Comparison of ENCODE assay signal across 1 cellular context in the genomic region with DNA sequence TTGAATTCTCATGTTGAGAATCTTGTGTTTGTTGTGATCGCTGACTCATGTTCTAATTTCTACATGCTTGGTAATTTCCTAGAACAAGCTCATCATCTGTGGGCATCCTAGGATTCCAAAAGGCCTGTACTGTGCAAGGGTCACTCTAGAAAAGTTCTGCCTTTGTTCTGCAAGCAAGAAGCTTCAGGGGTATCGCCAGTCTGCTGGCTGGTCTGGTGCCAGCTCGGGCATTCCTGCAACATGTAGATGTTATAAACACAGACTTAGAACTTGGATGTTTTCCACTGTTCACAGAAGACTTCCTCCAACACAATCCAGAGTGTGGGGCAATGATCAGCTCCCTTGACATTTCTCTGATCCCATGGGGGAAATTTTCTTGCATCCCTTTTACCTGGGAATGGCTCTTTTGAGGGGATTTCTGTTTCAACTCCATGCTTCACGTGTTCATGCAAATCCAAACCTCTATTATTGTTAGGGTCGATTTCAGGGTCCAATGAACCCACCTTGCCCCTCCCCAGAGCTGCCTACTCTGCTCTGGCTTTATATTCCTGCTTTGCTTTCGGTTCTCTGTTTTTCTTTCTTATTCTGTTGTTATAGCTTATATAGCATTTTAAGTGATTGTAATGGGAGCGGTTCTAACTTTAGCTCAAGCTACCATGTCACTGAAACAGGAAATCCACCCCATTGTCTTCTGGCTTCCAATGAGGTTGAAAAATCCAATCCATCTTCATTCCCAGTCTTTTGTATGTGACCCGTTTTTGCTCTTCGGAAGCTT.
TF ChIP-seq lines count a peak whose summit lies in the region.

No MANE protein-coding gene starts in this region.

TF ChIP-seq in IMR-90, 13 proteins besides CTCF, POLR2A, EP300 and RAD21:
- no peak for TF ChIP-seq ELK1 (IDR thresholded peaks at IDR 0.05; ENCODE audit: borderline replicate concordance, low read depth, low read length)
- peak; percentile 51 for TF ChIP-seq CEBPB (IDR thresholded peaks at IDR 0.05; ENCODE audit: low read depth, low read length)
- no peak for TF ChIP-seq MXI1 (IDR thresholded peaks at IDR 0.05; ENCODE audit: borderline replicate concordance, low read depth, low read length)
- no peak for TF ChIP-seq SMC3 (IDR thresholded peaks at IDR 0.05; ENCODE audit: low read depth, low read length)
- TF ChIP-seq, protein P1, sequence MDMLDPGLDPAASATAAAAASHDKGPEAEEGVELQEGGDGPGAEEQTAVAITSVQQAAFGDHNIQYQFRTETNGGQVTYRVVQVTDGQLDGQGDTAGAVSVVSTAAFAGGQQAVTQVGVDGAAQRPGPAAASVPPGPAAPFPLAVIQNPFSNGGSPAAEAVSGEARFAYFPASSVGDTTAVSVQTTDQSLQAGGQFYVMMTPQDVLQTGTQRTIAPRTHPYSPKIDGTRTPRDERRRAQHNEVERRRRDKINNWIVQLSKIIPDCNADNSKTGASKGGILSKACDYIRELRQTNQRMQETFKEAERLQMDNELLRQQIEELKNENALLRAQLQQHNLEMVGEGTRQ (IDR thresholded peaks at IDR 0.05; ENCODE audit: low read depth, low read length) = no peak
- no peak for TF ChIP-seq CHD1 (IDR thresholded peaks at IDR 0.05; ENCODE audit: low read depth, low read length)
- no peak for TF ChIP-seq NFE2L2 (IDR thresholded peaks at IDR 0.05; ENCODE audit: low read depth, low read length)
- peak; percentile 13; the same call in 1 of the 2 replicates for TF ChIP-seq MAFK (IDR thresholded peaks at IDR 0.05; ENCODE audit: low read depth, low read length)
- TF ChIP-seq RFX5 (IDR thresholded peaks at IDR 0.05; ENCODE audit: low read depth, low read length) = no peak
- no peak for TF ChIP-seq RCOR1 (IDR thresholded peaks at IDR 0.05; ENCODE audit: insufficient replicate concordance, low read length)
- TF ChIP-seq MAZ (IDR thresholded peaks at IDR 0.05; ENCODE audit: borderline replicate concordance, low read depth, low read length) = no peak
- TF ChIP-seq BHLHE40 (IDR thresholded peaks at IDR 0.05; ENCODE audit: low read depth, low read length) = no peak
